ENCODE assay signal across 8 cellular contexts in the genomic region with DNA sequence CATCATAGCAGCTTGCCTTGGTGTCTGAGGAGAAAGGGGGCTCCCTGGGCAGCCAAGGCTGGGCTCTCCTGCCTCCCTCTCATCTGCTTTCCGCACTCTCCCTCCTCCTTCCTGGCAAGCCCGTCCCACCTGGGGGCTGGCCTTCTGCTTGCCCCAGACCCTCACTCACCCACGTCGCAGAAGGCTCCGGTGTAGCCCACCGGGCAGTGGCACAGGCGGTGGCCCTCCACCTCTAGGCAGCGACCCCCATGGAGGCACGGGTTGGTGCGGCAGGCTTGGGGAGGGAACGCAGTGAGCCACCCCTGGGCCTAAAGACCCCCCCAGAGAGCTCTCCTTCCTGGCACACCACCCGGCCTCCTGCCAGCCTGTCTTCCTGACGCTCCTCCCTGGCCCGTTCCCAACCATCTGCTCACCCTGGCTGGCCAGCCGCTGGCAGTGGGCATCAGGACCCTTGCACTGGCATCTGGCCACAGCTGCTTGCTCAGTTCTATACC. TPM values are rescaled to one million over a fixed set of nuclear protein-coding genes. Genes with fewer than 3 reads are reported as not detected.
DNase-seq lines count a peak whose midpoint lies in the region; ATAC-seq and TF ChIP-seq lines count a peak whose summit lies in the region.

No MANE protein-coding gene starts in this region.

- peak overlapping the region; percentile 51 for H3K4me3 Mint-ChIP-seq in stimulated activated naive CD8-positive, alpha-beta T cell treated with anti-CD3 and anti-CD28 coated beads, Interleukin-15, Interleukin-2, amounts not matched to agents 100 ng/mL and 50 ng/mL, for 24 hours

- H3K4ac ChIP-seq in mesendoderm (ENCODE audit: low read depth, low read length): no peak overlapping the region

- DNase-seq in stimulated activated naive CD8-positive, alpha-beta T cell treated with anti-CD3 and anti-CD28 coated beads, Interleukin-15, Interleukin-2, amounts not matched to agents 100 U/mL and 50 U/mL, for 24 hours: no peak
- DNase-seq in adipocyte (ENCODE audit: low read depth) (no peak), mesendoderm (no peak), GM10266 (ENCODE audit: extremely low spot score) (no peak), thyroid gland (no peak), OCI-M1 (lab: John Stamatoyannopoulos, UW) (no peak)

- H3K18ac ChIP-seq in mesendoderm (ENCODE audit: low read length): no peak overlapping the region

- H4K5ac ChIP-seq in mesendoderm (ENCODE audit: low read length): no peak overlapping the region

- TF ChIP-seq POLR2A in thyroid gland (IDR thresholded peaks at IDR 0.05): no peak

- no peaks in the 10 kb centered on the region for H3K79me2 ChIP-seq in mesendoderm (ENCODE audit: control insufficient read depth, insufficient read depth, low read length)

- no peak overlapping the region for H2BK5ac ChIP-seq in mesendoderm (ENCODE audit: low read length)

- no peak overlapping the region for H3K27ac Mint-ChIP-seq in stimulated activated naive CD8-positive, alpha-beta T cell treated with anti-CD3 and anti-CD28 coated beads, Interleukin-15, Interleukin-2, amounts not matched to agents 100 ng/mL and 50 ng/mL, for 24 hours

- no peaks in the 10 kb centered on the region for H3K36me3 Mint-ChIP-seq in stimulated activated naive CD8-positive, alpha-beta T cell treated with anti-CD3 and anti-CD28 coated beads, Interleukin-15, Interleukin-2, amounts not matched to agents 100 ng/mL and 50 ng/mL, for 24 hours (ENCODE audit: low read depth)

- H3K36me3 ChIP-seq in adipocyte (ENCODE audit: control insufficient read depth, insufficient read depth, low read length, severe bottlenecking) (no peaks in the 10 kb centered on the region), mesendoderm (ENCODE audit: control insufficient read depth, insufficient read depth, low read length) (no peaks in the 10 kb centered on the region), thyroid gland (no peaks in the 10 kb centered on the region)

- no peak overlapping the region for H2AK5ac ChIP-seq in mesendoderm (ENCODE audit: low read length)

- no peak overlapping the region for H2BK15ac ChIP-seq in mesendoderm (replicated peaks; ENCODE audit: low read depth)

- peak overlapping the region; percentile 77 for H3K4me3 ChIP-seq in adipocyte (ENCODE audit: low read length)
- no peak overlapping the region for H3K4me3 ChIP-seq in mesendoderm (ENCODE audit: low read length)
- peak overlapping the region in 1 of 3 donors; percentile 40 for H3K4me3 ChIP-seq in thyroid gland (replicated peaks in 1 of 3)

- peaks cover 27% of the 10 kb centered on the region for H3K27me3 Mint-ChIP-seq in stimulated activated naive CD8-positive, alpha-beta T cell treated with anti-CD3 and anti-CD28 coated beads, Interleukin-15, Interleukin-2, amounts not matched to agents 100 ng/mL and 50 ng/mL, for 24 hours

- peak overlapping the region; percentile 85 for H3K56ac ChIP-seq in mesendoderm (ENCODE audit: low read length)

- H3K27me3 ChIP-seq in adipocyte (replicated peaks; ENCODE audit: control insufficient read depth, insufficient read depth, low read length) (peaks cover 58% of the 10 kb centered on the region), mesendoderm (ENCODE audit: insufficient read depth, low read length, poor library complexity) (peaks cover 4% of the 10 kb centered on the region), thyroid gland (peaks cover 17% of the 10 kb centered on the region)

- no peak overlapping the region for H3K23ac ChIP-seq in mesendoderm (ENCODE audit: low read length)

- H3K27ac ChIP-seq in mesendoderm (ENCODE audit: low read depth, low read length) (no peak overlapping the region), thyroid gland (no peak overlapping the region)

- peak overlapping the region; percentile 34 for H3K4me2 ChIP-seq in mesendoderm (ENCODE audit: low read length)

- no peak for ATAC-seq in stimulated activated naive CD8-positive, alpha-beta T cell treated with anti-CD3 and anti-CD28 coated beads, Interleukin-15, Interleukin-2, amounts not matched to agents 100 U/mL and 50 U/mL, for 24 hours
- no peak for ATAC-seq in GM21786 (IDR thresholded peaks at IDR 0.05; ENCODE audit: unreplicated experiment)

- H3K9ac ChIP-seq in adipocyte (ENCODE audit: low read length) (peak overlapping the region; percentile 40), mesendoderm (ENCODE audit: low read length) (peak overlapping the region; percentile 24)

- no peak for TF ChIP-seq CTCF in GM10266 (IDR thresholded peaks at IDR 0.05; ENCODE audit: control insufficient read depth, insufficient read depth, low read depth, missing control alignments)
- no peak for TF ChIP-seq CTCF in thyroid gland (IDR thresholded peaks at IDR 0.05)

- peaks cover 12% of the 10 kb centered on the region for H3K4me1 ChIP-seq in adipocyte (ENCODE audit: control insufficient read depth, insufficient read depth, low read length)
- H3K4me1 ChIP-seq in mesendoderm (ENCODE audit: control insufficient read depth, low read depth, low read length): no peaks in the 10 kb centered on the region
- H3K4me1 ChIP-seq in thyroid gland: peaks cover 24 to 37% of the 10 kb centered on the region in 2 donors

- peaks cover 37% of the 10 kb centered on the region for H3K4me1 Mint-ChIP-seq in stimulated activated naive CD8-positive, alpha-beta T cell treated with anti-CD3 and anti-CD28 coated beads, Interleukin-15, Interleukin-2, amounts not matched to agents 100 ng/mL and 50 ng/mL, for 24 hours (ENCODE audit: low read depth)

- no peak overlapping the region for H2BK120ac ChIP-seq in mesendoderm (ENCODE audit: low read depth, low read length)

- no peaks in the 10 kb centered on the region for H3K79me1 ChIP-seq in mesendoderm (ENCODE audit: low read length)

- intact Hi-C loops in thyroid gland (cut with DNase I): loop anchor here (5.0 kb wide), 1 partner anchor 48 kb away; no protein-coding TSS in a partner anchor

- no peaks in the 10 kb centered on the region for H3K9me3 Mint-ChIP-seq in stimulated activated naive CD8-positive, alpha-beta T cell treated with anti-CD3 and anti-CD28 coated beads, Interleukin-15, Interleukin-2, amounts not matched to agents 100 ng/mL and 50 ng/mL, for 24 hours

- no CpG with 5 or more reads among the region's 15 CpGs for WGBS in mesendoderm (ENCODE audit: extremely low coverage, insufficient coverage, low lambda C conversion rate)
- WGBS in thyroid gland, 2 donors: 20 to 28% methylated on average over 13 of the region's 15 CpGs

- H4K8ac ChIP-seq in mesendoderm (ENCODE audit: low read depth, low read length): no peak overlapping the region

- H3K9me3 ChIP-seq in adipocyte (ENCODE audit: control insufficient read depth, low read length): no peaks in the 10 kb centered on the region
- H3K9me3 ChIP-seq in thyroid gland: no peaks in the 10 kb centered on the region

RNA-seq across cellular contexts. Expression of gene PFN3, which starts 4.2 kb away (rescaled TPM):
- not detected for polyA plus RNA-seq in mesendoderm (2013, experiment 1 of 2)
- polyA plus RNA-seq in mesendoderm (2013, experiment 2 of 2): not detected
- total RNA-seq in thyroid gland: not detected

RNA-seq across cellular contexts. Expression of gene F12, which starts 4.7 kb away (rescaled TPM):
- polyA plus RNA-seq in mesendoderm (2013, experiment 1 of 2): 0.24 TPM
- polyA plus RNA-seq in mesendoderm (2013, experiment 2 of 2): 0.25 TPM
- total RNA-seq in thyroid gland: 1 to 10 TPM in 2 of 4 donors, under 1 TPM in 1, not detected in 1; 0.42 to 2.6 (median 1.1) TPM

RNA-seq across cellular contexts. Expression of gene SLC34A1, which starts 20.5 kb away (rescaled TPM):
- polyA plus RNA-seq in mesendoderm (2013, experiment 1 of 2): not detected
- not detected for polyA plus RNA-seq in mesendoderm (2013, experiment 2 of 2)
- not detected for total RNA-seq in thyroid gland

RNA-seq across cellular contexts. Expression of gene GRK6, which starts 21.8 kb away (rescaled TPM):
- 20.9 TPM for polyA plus RNA-seq in mesendoderm (2013, experiment 1 of 2)
- 21.1 TPM for polyA plus RNA-seq in mesendoderm (2013, experiment 2 of 2)
- total RNA-seq in thyroid gland: 10 to 100 TPM; 14.0 to 27.8 (median 18.8) TPM

RNA-seq across cellular contexts. Expression of gene PRR7, which starts 41.9 kb away (rescaled TPM):
- polyA plus RNA-seq in mesendoderm (2013, experiment 1 of 2): 2.6 TPM
- polyA plus RNA-seq in mesendoderm (2013, experiment 2 of 2): 2.9 TPM
- total RNA-seq in thyroid gland: 1 to 10 TPM; 1.4 to 4.7 (median 4.2) TPM
